In the genomic region with DNA sequence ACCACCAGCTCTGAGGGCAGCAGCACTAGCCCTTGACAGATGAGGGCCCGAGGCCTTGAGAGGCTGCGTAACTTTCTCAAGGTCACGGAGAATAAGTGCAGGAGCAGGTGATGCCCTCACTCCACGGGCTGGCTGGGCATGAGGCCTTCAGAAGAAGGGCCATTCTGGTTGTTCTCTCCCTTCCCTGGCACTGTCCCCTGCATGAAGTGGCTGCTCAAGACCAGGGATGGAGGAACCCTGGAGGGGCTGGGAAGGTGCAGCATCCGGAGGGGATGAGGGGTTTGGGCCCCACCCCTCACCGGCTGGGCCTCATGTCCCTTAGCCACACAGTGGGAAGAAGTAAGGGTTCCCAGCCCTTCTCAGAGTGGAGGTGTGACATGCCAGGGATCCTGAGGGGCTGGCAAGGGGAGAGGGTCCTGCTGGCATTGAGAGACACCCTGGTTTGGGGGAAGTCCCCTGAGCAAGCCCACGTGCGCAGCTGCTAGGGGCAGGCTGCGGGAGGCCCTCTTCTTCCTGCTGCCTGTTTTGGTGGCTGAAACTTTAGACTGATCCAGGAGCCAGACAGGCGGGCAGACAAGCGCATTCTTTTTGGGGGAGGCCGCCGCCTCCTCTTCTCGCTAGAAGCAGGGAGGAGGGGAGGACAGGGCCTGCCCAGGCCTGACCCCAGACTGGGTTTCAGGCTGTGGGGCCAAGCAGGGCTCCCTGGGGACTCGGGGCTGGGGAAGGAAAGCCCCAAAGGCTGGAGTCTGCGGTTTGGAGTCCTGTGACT, we compare ENCODE assay signal across 8 cellular contexts.
A peak's percentile ranks its signal among the peaks of the same experiment; 100 is the strongest.
DNase-seq lines count a peak whose midpoint lies in the region; ATAC-seq and TF ChIP-seq lines count a peak whose summit lies in the region.

No MANE protein-coding gene starts in this region.

- H3K4me3 Mint-ChIP-seq in type B pancreatic cell = no peak overlapping the region

- no peaks in the 10 kb centered on the region for H3K9me3 Mint-ChIP-seq in type B pancreatic cell

- peak overlapping the region; percentile 63 for H3K27ac ChIP-seq in mammary epithelial cell (ENCODE audit: insufficient read depth, low read depth, low read length)
- peak overlapping the region; percentile 11 to 45 for H3K27ac ChIP-seq in mucosa of rectum (ENCODE audit: low read depth in 2 of 2, low read length in 2 of 2)

- H3K9me3 ChIP-seq in mammary epithelial cell (replicated peaks; ENCODE audit: insufficient read depth, low read length) (no peaks in the 10 kb centered on the region), mucosa of rectum (ENCODE audit: control insufficient read depth in 2 of 2, low read length in 2 of 2) (no peaks in the 10 kb centered on the region)

- dilution Hi-C loops in mammary epithelial cell (cut with HindIII; ENCODE audit: low sequenced_read_pairs) = no loop called here

- intact Hi-C loops in mammary epithelial cell (cut with micrococcal nuclease) = no loop called here

- peaks cover 3% of the 10 kb centered on the region for H3K36me3 Mint-ChIP-seq in type B pancreatic cell

- no peak for TF ChIP-seq CTCF in mammary epithelial cell (conservative IDR thresholded peaks at IDR 0.05 in 1 of 2, IDR thresholded peaks at IDR 0.05 in 1 of 2; ENCODE audit: extremely low read depth in 1 of 2, insufficient read depth in 1 of 2, low read depth in 1 of 2, low read length in 2 of 2)
- no peak for TF ChIP-seq CTCF in type B pancreatic cell (conservative IDR thresholded peaks at IDR 0.05)

- H3K36me3 ChIP-seq in mammary epithelial cell (ENCODE audit: insufficient read depth, low read length) (peaks cover 3% of the 10 kb centered on the region), mucosa of rectum (ENCODE audit: control insufficient read depth in 2 of 2, insufficient read depth in 2 of 2, low read length in 2 of 2) (peaks cover 8% of the 10 kb centered on the region in 2 donors)

- 38% methylated on average over 10 of the region's 16 CpGs for WGBS in mammary epithelial cell (ENCODE audit: low coverage, missing lambda C conversion rate)

- BruUV-seq in mammary epithelial cell (replicated peaks; lab: Mats Ljungman, UMichigan) = no TSS peak

- H3K27me3 Mint-ChIP-seq in type B pancreatic cell = no peaks in the 10 kb centered on the region

- peak; percentile 47 for ATAC-seq in GM21526 (IDR thresholded peaks at IDR 0.05; ENCODE audit: low FRiP score, unreplicated experiment)

- H3K9ac ChIP-seq in mammary epithelial cell (ENCODE audit: insufficient read depth, low read length) (peak overlapping the region; percentile 17), mucosa of rectum (ENCODE audit: low read depth in 1 of 2, low read length in 2 of 2) (no peak overlapping the region)

- no peaks in the 10 kb centered on the region for H3K79me2 ChIP-seq in mammary epithelial cell (ENCODE audit: insufficient read depth, low read length)

- peaks cover 6% of the 10 kb centered on the region for H3K4me1 Mint-ChIP-seq in type B pancreatic cell (ENCODE audit: unreplicated experiment)

- in situ Hi-C loops in KBM-7 (cut with MboI; ENCODE audit: low pct_unique_long_range_greater_than_20kb, low sequenced_read_pairs) (no loop called here), mammary epithelial cell (cut with MboI; ENCODE audit: low sequenced_read_pairs in 2 of 2) (loop anchor here in 1 of 2 donors (5.0 kb wide), 1 partner anchor 86 kb away; no protein-coding TSS in a partner anchor)

- peak overlapping the region; percentile 63 for H3K4me2 ChIP-seq in mammary epithelial cell (ENCODE audit: insufficient read depth, low read depth, low read length)

- H2AFZ ChIP-seq in mammary epithelial cell (ENCODE audit: low read depth, low read length) = peak overlapping the region; percentile 63

- H3K4me1 ChIP-seq in mammary epithelial cell (ENCODE audit: insufficient read depth, low read length) (peaks cover 24% of the 10 kb centered on the region), mucosa of rectum (ENCODE audit: control insufficient read depth in 2 of 2, insufficient read depth in 2 of 2, low read length in 2 of 2) (peaks cover 17 to 23% of the 10 kb centered on the region in 2 donors)

- no peaks in the 10 kb centered on the region for H4K20me1 ChIP-seq in mammary epithelial cell (ENCODE audit: insufficient read depth, low read length)

- H3K27me3 ChIP-seq in mammary epithelial cell (ENCODE audit: insufficient read depth, low read length) = no peaks in the 10 kb centered on the region
- H3K27me3 ChIP-seq in mucosa of rectum (ENCODE audit: control insufficient read depth in 2 of 2, insufficient read depth in 2 of 2, low read length in 2 of 2) = no peaks in the 10 kb centered on the region

- H3K27ac Mint-ChIP-seq in type B pancreatic cell = no peak overlapping the region

- H3K4me3 ChIP-seq in mammary epithelial cell (replicated peaks in 1 of 3; ENCODE audit: insufficient read depth in 1 of 3, low read depth in 2 of 3, low read length in 3 of 3) (no peak overlapping the region), mucosa of rectum (ENCODE audit: low read length in 2 of 2) (no peak overlapping the region)

- DNase-seq in GF-D8 (lab: John Stamatoyannopoulos, UW) (peak; percentile 81), KBM-7 (peak; percentile 72), mammary epithelial cell (peak; percentile 86), type B pancreatic cell (ENCODE audit: extremely low spot score, unreplicated experiment) (no peak), NCI-H446 treated with DMSO at 0.1 percent for 48 hours (lab: John Stamatoyannopoulos, UW) (no peak)
- DNase-seq in activated effector memory CD4-positive, alpha-beta T cell treated with anti-CD3 and anti-CD28 coated beads, Interleukin-2, amount 50 U/mL, for 16 hours = no peak

- CTCF ChIA-PET in mammary epithelial cell (lab: Charles Lee; ENCODE audit: low non-redundant PET) = no interaction called here

Comparison
In these comparisons a context has a peak if more than half of its experiments do, and no peak if none do; other contexts are left out.
1. DNase-seq: peak in GF-D8 (single experiment), KBM-7 (single experiment) and mammary epithelial cell (single experiment); none in type B pancreatic cell (single experiment), NCI-H446 treated with DMSO at 0.1 percent for 48 hours (single experiment) and activated effector memory CD4-positive, alpha-beta T cell treated with anti-CD3 and anti-CD28 coated beads, Interleukin-2, amount 50 U/mL, for 16 hours (single experiment).